Comparison of ENCODE assay signal across 15 cellular contexts in the genomic region with DNA sequence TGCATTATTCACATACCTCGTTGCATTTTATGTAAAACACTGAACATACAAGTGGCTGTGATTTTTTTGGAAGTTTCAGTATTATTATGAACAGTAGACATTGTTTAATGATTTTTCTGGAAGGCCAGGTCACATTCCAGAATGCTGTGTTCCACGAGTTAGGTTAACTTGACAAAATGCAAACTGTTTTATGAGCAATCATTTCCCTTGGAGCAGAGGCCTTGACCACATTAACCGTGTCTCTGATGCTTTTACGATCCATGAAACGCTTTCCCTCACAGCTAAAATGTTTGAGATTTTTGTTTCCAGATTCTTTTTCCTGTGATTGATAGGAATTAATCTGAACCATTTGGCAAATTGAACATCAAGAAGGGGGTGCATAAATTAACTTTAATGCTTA. TPM values are rescaled to one million over a fixed set of nuclear protein-coding genes. Genes with fewer than 3 reads are reported as not detected.
DNase-seq lines count a peak whose midpoint lies in the region; ATAC-seq, FAIRE-seq and TF ChIP-seq lines count a peak whose summit lies in the region.
"Had no signal": no experiment of that assay in that cellular context is flagged by ENCODE, and none has a peak within 500 bp of the region (broad histone marks: within the 10 kb centered on the region; RNA-seq: fewer than 3 reads in every experiment).

No MANE protein-coding gene starts in this region.

- FAIRE-seq in A204.1 (lab: Jason Lieb, UNC), result peak; percentile 92

- CTCF ChIA-PET in PC-9 (lab: Charles Lee), result interaction anchor here (1.0 kb wide), 1 partner anchor 154 kb away, joined by 5 read pairs; no protein-coding TSS in a partner anchor

- peaks cover 100% of the 10 kb centered on the region for H3K79me2 ChIP-seq in PC-9 (ENCODE audit: low read depth)

- peak overlapping the region; percentile 9; the same call in 1 of the 2 replicates for H3K4me2 ChIP-seq in PC-9

- peaks cover 68% of the 10 kb centered on the region for H3K4me1 ChIP-seq in PC-9 (replicated peaks; ENCODE audit: insufficient read depth)

- intact Hi-C loops in PC-9 (cut with micrococcal nuclease; ENCODE audit: unreplicated experiment), result no loop called here

- POLR2A ChIA-PET in PC-9 (lab: Charles Lee; ENCODE audit: unreplicated experiment), result no interaction called here

- peak overlapping the region; percentile 45 for H3K27ac ChIP-seq in PC-9

- H3K27me3 Mint-ChIP-seq in mesothelial cell of epicardium (ENCODE audit: low read depth), result no peaks in the 10 kb centered on the region
- H3K27me3 Mint-ChIP-seq: activated T-cell treated with anti-CD3 and anti-CD28 coated beads, Interleukin-2, amount 50 U/mL, for 24 hours had no signal

- TF ChIP-seq CTCF in PC-9 (conservative IDR thresholded peaks at IDR 0.05), result no peak
- no peak for TF ChIP-seq CTCF in mesothelial cell of epicardium (IDR thresholded peaks at IDR 0.05; ENCODE audit: unreplicated experiment)

- H2AFZ ChIP-seq in PC-9, result no peak overlapping the region

- H3K36me3 ChIP-seq in PC-9 (ENCODE audit: low read depth), result peaks cover 57% of the 10 kb centered on the region

- ATAC-seq in GM21360 (IDR thresholded peaks at IDR 0.05; ENCODE audit: unreplicated experiment), result no peak

- H3K4me3 Mint-ChIP-seq in mesothelial cell of epicardium, result no peak overlapping the region
- H3K4me3 Mint-ChIP-seq: activated T-cell treated with anti-CD3 and anti-CD28 coated beads, Interleukin-2, amount 50 U/mL, for 24 hours had no signal

- no peaks in the 10 kb centered on the region for H3K9me3 ChIP-seq in PC-9 (ENCODE audit: insufficient read depth, low read depth)

- in situ Hi-C loops in ACHN (cut with HindIII; ENCODE audit: low pct_ligation_motif_present, low pct_unique_long_range_greater_than_20kb, low sequenced_read_pairs), result no loop called here

- DNase-seq in PC-9 (no peak), dermis microvascular lymphatic vessel endothelial cell (ENCODE audit: low read depth in 2 of 2) (peak; percentile 69 to 74), mesothelial cell of epicardium (ENCODE audit: low spot score in 2 of 2, unreplicated experiment in 2 of 2) (no peak), DMS53 treated with DMSO at 0.1 percent for 48 hours (lab: John Stamatoyannopoulos, UW; ENCODE audit: unreplicated experiment) (no peak), ACHN (no peak)
- no peak for DNase-seq in stimulated activated CD4-positive, alpha-beta T cell treated with anti-CD3 and anti-CD28 coated beads, Interleukin-2, amount 100 ng/mL, for 24 hours
- DNase-seq: activated T-cell treated with anti-CD3 and anti-CD28 coated beads, Interleukin-2, amount 50 U/mL, for 24 hours; H7; KG1; midbrain; Right ventricle myocardium superior; stimulated activated CD8-positive, alpha-beta memory T cell treated with anti-CD3 and anti-CD28 coated beads, Interleukin-4, amount 100 ng/mL, for 48 hours had no signal

- peaks cover 26% of the 10 kb centered on the region; the same call in 1 of the 2 replicates for H4K20me1 ChIP-seq in PC-9 (ENCODE audit: insufficient read depth)

- BruUV-seq in PC-9 (replicated peaks; lab: Mats Ljungman, UMichigan), result no TSS peak

- peaks cover 15% of the 10 kb centered on the region for H3K36me3 Mint-ChIP-seq in mesothelial cell of epicardium

- H3K9me2 ChIP-seq in PC-9 (ENCODE audit: insufficient read depth), result no peaks in the 10 kb centered on the region

- H3K27me3 ChIP-seq in PC-9 (ENCODE audit: insufficient read depth, low read depth), result no peaks in the 10 kb centered on the region

- peaks cover 42% of the 10 kb centered on the region for H3F3A ChIP-seq in PC-9 (ENCODE audit: insufficient read depth, low read depth)

- H3K4me3 ChIP-seq in PC-9, result no peak overlapping the region
- H3K4me3 ChIP-seq: skin epidermis had no signal

- peaks cover 54% of the 10 kb centered on the region for H3K4me1 Mint-ChIP-seq in mesothelial cell of epicardium

- H3K9me3 Mint-ChIP-seq in mesothelial cell of epicardium, result no peaks in the 10 kb centered on the region

- H3K27ac Mint-ChIP-seq in mesothelial cell of epicardium, result peak overlapping the region; percentile 81
- H3K27ac Mint-ChIP-seq: activated T-cell treated with anti-CD3 and anti-CD28 coated beads, Interleukin-2, amount 50 U/mL, for 24 hours had no signal

RNA-seq across cellular contexts. Expression of a gene that starts 57.8 kb away (rescaled TPM):
- total RNA-seq in PC-9 (2021), result 57.7 and 91.3 TPM in 2 replicates
- total RNA-seq in dermis microvascular lymphatic vessel endothelial cell, result 41.0 and 49.2 TPM in 2 replicates
- total RNA-seq in mesothelial cell of epicardium, result 71.8 to 78.9 TPM (median 76.9 TPM) in 3 replicates

Comparison
In these comparisons a context has a peak if more than half of its experiments do, and no peak if none do; other contexts are left out.
1. DNase-seq: peak in dermis microvascular lymphatic vessel endothelial cell (2 of 2); none in PC-9 (0 of 2), mesothelial cell of epicardium (0 of 2), DMS53 treated with DMSO at 0.1 percent for 48 hours (single experiment), ACHN (single experiment) and stimulated activated CD4-positive, alpha-beta T cell treated with anti-CD3 and anti-CD28 coated beads, Interleukin-2, amount 100 ng/mL, for 24 hours (0 of 2).